Comparison of ENCODE assay signal across 7 cellular contexts in the genomic region with DNA sequence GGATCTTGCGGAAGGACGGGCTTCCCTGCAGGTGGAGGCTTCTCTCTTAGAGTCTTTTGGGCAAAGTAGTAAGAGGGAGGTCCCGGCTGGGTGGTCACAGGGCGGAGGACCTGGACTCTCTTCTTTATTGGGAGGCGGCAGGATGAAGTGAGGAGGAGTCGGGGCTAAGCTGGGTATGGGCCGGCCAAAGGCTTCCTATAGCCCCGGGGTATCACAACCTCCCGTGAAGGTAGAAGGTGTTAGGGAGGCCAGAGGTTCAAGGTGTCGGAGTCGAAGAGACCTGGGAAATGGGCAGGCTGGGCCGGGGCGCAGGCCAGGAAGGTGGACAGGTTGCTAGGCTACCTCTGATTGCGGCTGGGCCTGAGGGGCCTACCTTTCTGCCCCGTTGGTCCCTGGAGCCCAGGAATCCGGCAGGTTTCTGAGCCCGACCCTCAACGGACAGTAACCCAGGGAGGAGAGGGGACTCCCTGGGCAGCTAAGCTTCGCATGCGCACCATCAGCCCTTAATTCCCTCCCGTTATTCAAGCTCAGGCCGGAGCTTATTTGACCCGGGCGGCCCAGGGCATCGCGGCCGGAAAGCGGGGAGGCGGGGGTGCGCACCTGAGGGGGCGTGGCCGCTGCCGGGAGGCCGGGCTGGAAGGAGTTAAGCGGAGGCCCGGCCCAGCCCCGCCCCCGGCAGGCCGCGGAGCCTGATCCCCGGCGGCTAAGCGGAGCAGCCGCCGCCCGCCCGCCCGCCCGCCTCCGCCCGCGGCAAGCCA. TPM values are rescaled to one million over a fixed set of nuclear protein-coding genes. Genes with fewer than 3 reads are reported as not detected.
DNase-seq lines count a peak whose midpoint lies in the region; ATAC-seq and TF ChIP-seq lines count a peak whose summit lies in the region.

A gene with protein sequence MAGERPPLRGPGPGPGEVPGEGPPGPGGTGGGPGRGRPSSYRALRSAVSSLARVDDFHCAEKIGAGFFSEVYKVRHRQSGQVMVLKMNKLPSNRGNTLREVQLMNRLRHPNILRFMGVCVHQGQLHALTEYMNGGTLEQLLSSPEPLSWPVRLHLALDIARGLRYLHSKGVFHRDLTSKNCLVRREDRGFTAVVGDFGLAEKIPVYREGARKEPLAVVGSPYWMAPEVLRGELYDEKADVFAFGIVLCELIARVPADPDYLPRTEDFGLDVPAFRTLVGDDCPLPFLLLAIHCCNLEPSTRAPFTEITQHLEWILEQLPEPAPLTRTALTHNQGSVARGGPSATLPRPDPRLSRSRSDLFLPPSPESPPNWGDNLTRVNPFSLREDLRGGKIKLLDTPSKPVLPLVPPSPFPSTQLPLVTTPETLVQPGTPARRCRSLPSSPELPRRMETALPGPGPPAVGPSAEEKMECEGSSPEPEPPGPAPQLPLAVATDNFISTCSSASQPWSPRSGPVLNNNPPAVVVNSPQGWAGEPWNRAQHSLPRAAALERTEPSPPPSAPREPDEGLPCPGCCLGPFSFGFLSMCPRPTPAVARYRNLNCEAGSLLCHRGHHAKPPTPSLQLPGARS (plus strand): TSS at position 685 of the 758 bp plus-strand sequence. CDS start 358 bp downstream, outside the sequence.

- peaks cover 15% of the 10 kb centered on the region for H3K4me1 ChIP-seq in smooth muscle cell (ENCODE audit: low read depth)

- H3F3A ChIP-seq in smooth muscle cell (ENCODE audit: low read depth) = peaks cover 17% of the 10 kb centered on the region

- POLR2A ChIA-PET in activated B cell treated with CpG ODN at 0.5 μM for 24 hours (lab: Charles Lee) = interaction anchor here (0.5 to 3.3 kb wide), 14 partner anchors 9 to 152 kb away, joined by 3 to 49 read pairs (median 6); a partner anchor contains a TSS

- no peaks in the 10 kb centered on the region for H3K9me3 ChIP-seq in smooth muscle cell (replicated peaks; ENCODE audit: low read depth)

- peak within 1 kb of the TSS; percentile 55 for H3K9ac ChIP-seq in smooth muscle cell (ENCODE audit: low read depth)

- under 1% methylated on average over 29 of the region's 52 CpGs for WGBS in smooth muscle cell (ENCODE audit: low lambda C conversion rate)

- H4K20me1 ChIP-seq in smooth muscle cell (ENCODE audit: low read depth) = peaks cover 19% of the 10 kb centered on the region

- TF ChIP-seq CTCF in activated B cell treated with CpG ODN at 0.5 μM for 24 hours (IDR thresholded peaks at IDR 0.05) (no peak), cardiac fibroblast (IDR thresholded peaks at IDR 0.05; ENCODE audit: low read depth, low read length) (no peak), smooth muscle cell (IDR thresholded peaks at IDR 0.05; ENCODE audit: borderline replicate concordance, insufficient read depth, poor library complexity, severe bottlenecking) (no peak)

- H3K27me3 ChIP-seq in smooth muscle cell (ENCODE audit: low read depth) = no peaks in the 10 kb centered on the region

- H3K27ac Mint-ChIP-seq in activated B cell treated with CpG ODN at 0.5 μM for 24 hours = peak within 1 kb of the TSS; percentile 97

- H3K36me3 Mint-ChIP-seq in activated B cell treated with CpG ODN at 0.5 μM for 24 hours (ENCODE audit: low read depth) = peaks cover 34% of the 10 kb centered on the region

- H3K4me3 ChIP-seq in cardiac fibroblast (replicated peaks in 1 of 2; ENCODE audit: low read depth in 2 of 2, low read length in 2 of 2) = peak within 1 kb of the TSS; percentile 68 to 69
- peak within 1 kb of the TSS; percentile 67 for H3K4me3 ChIP-seq in smooth muscle cell

- H3K4me3 Mint-ChIP-seq in activated B cell treated with CpG ODN at 0.5 μM for 24 hours = peak within 1 kb of the TSS; percentile 97

- DNase-seq in NCI-H2029 (lab: John Stamatoyannopoulos, UW) = peak; percentile 69
- peak; percentile 83 for DNase-seq in activated B cell treated with CpG ODN at 0.5 μM for 24 hours
- peak; percentile 50 to 62 for DNase-seq in cardiac fibroblast (ENCODE audit: low read depth in 2 of 2)
- peak; percentile 56 for DNase-seq in inferior parietal cortex (ENCODE audit: extremely low spot score)
- peak; percentile 54 for DNase-seq in smooth muscle cell (lab: John Stamatoyannopoulos, UW; ENCODE audit: unreplicated experiment)

- H3K4me1 Mint-ChIP-seq in activated B cell treated with CpG ODN at 0.5 μM for 24 hours = peaks cover 32% of the 10 kb centered on the region

- CTCF ChIA-PET in activated B cell treated with CpG ODN at 0.5 μM for 24 hours (lab: Charles Lee) = interaction anchor here (0.5 to 3.5 kb wide), 8 partner anchors 9 to 128 kb away, joined by 3 to 41 read pairs (median 13); a partner anchor contains a TSS

- H3K9me3 Mint-ChIP-seq in activated B cell treated with CpG ODN at 0.5 μM for 24 hours = no peaks in the 10 kb centered on the region

- no peaks in the 10 kb centered on the region for H3K27me3 Mint-ChIP-seq in activated B cell treated with CpG ODN at 0.5 μM for 24 hours

- H3K79me2 ChIP-seq in smooth muscle cell (ENCODE audit: low read depth) = peaks cover 17% of the 10 kb centered on the region

- H3K4me2 ChIP-seq in smooth muscle cell = peak within 1 kb of the TSS; percentile 100

- peak within 1 kb of the TSS; percentile 84 for H2AFZ ChIP-seq in smooth muscle cell (ENCODE audit: low read depth)

- peak within 1 kb of the TSS; percentile 67 for H3K27ac ChIP-seq in smooth muscle cell (ENCODE audit: low read depth)

- intact Hi-C loops in activated B cell treated with CpG ODN at 0.5 μM for 24 hours (cut with micrococcal nuclease) = loop anchor here (1.0 to 5.0 kb wide), 14 partner anchors 15 to 488 kb away; a partner anchor contains a TSS

- no peaks in the 10 kb centered on the region for H3K36me3 ChIP-seq in smooth muscle cell (ENCODE audit: low read depth)

- peak; percentile 23 for ATAC-seq in GM18508 (IDR thresholded peaks at IDR 0.05; ENCODE audit: insufficient read depth, unreplicated experiment)
- peak; percentile 38 for ATAC-seq in HG02870 (IDR thresholded peaks at IDR 0.05; ENCODE audit: unreplicated experiment)
- peak; percentile 25 for ATAC-seq in activated B cell treated with CpG ODN at 0.5 μM for 24 hours (ENCODE audit: low read depth)

RNA-seq across cellular contexts. Expression of the gene that starts here (rescaled TPM):
- 48.7 and 51.9 TPM in 2 replicates for total RNA-seq in activated B cell treated with CpG ODN at 0.5 μM for 24 hours
- total RNA-seq in smooth muscle cell = 10.0 and 14.2 TPM in 2 replicates
- 19.4 and 25.6 TPM in 2 replicates for polyA plus RNA-seq in smooth muscle cell

Comparison
In these comparisons a context has a peak if more than half of its experiments do, and no peak if none do; other contexts are left out.
1. Peak in every context shown above with its lines: DNase-seq, ATAC-seq, H3K4me3 ChIP-seq and H3K27ac ChIP-seq.